Comparison of ENCODE assay signal across 16 cellular contexts in the genomic region with DNA sequence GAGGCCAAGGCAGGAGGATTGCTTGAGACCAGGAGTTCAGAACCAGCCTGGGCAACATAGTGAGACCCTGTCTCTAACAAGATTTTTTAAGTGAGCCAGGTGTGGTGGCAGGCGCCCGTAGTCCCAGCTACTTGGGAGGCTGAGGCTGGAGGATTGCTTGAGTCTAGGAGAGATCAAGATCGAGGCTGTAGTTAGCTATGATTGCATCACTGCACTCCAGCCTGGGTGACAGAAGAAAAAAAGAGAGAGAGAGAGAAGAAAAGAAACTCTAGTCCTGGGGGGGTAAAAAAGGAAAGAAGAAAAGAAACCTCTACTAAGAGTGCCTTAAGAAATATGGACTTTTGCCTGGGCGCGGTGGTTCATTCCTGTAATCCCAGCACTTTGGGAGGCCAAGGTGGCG. TPM values are rescaled to one million over a fixed set of nuclear protein-coding genes. Genes with fewer than 3 reads are reported as not detected.
DNase-seq lines count a peak whose midpoint lies in the region; ATAC-seq, FAIRE-seq and TF ChIP-seq lines count a peak whose summit lies in the region.
"Had no signal": no experiment of that assay in that cellular context is flagged by ENCODE, and none has a peak within 500 bp of the region (broad histone marks: within the 10 kb centered on the region; RNA-seq: fewer than 3 reads in every experiment).

No MANE protein-coding gene starts in this region.

- H3K79me2 ChIP-seq in endothelial cell of umbilical vein (ENCODE audit: control insufficient read depth, insufficient read depth, low read length) = no peaks in the 10 kb centered on the region

- H3K9ac ChIP-seq in endothelial cell of umbilical vein (replicated peaks; ENCODE audit: extremely low read depth, insufficient read depth, low read length) = no peak overlapping the region
- H3K9ac ChIP-seq: BLaER1 treated with 17β-estradiol and CSF1 and Interleukin-3, amounts not matched to agents 10 nM and 100 nM had no signal

- TF ChIP-seq EP300 in A549 (IDR thresholded peaks at IDR 0.05) (no peak), upper lobe of left lung (IDR thresholded peaks at IDR 0.05) (no peak)

- H3K4me3 ChIP-seq in A549 (no peak overlapping the region), endothelial cell of umbilical vein (replicated peaks in 1 of 3; ENCODE audit: insufficient read depth in 1 of 3, low read depth in 1 of 3, low read length in 3 of 3) (no peak overlapping the region), gastrocnemius medialis (no peak overlapping the region), upper lobe of left lung (no peak overlapping the region), heart left ventricle (no peak overlapping the region)
- H3K4me3 ChIP-seq: BLaER1 treated with 17β-estradiol and CSF1 and Interleukin-3, amounts not matched to agents 10 nM and 100 nM had no signal

- ATAC-seq in A549 (no peak), gastrocnemius medialis (no peak), upper lobe of left lung (ENCODE audit: low FRiP score in 2 of 2) (no peak), HG02884 (IDR thresholded peaks at IDR 0.05; ENCODE audit: unreplicated experiment) (no peak), foreskin keratinocyte (no peak), heart left ventricle (no peak)
- ATAC-seq: CD8-positive, alpha-beta T cell had no signal

- no peaks in the 10 kb centered on the region; the same call in 2 of the 3 replicates for H3K9me3 ChIP-seq in A549
- no peaks in the 10 kb centered on the region for H3K9me3 ChIP-seq in endothelial cell of umbilical vein (replicated peaks; ENCODE audit: control insufficient read depth, insufficient read depth, low read length)
- no peaks in the 10 kb centered on the region for H3K9me3 ChIP-seq in gastrocnemius medialis
- H3K9me3 ChIP-seq in upper lobe of left lung = no peaks in the 10 kb centered on the region
- peaks cover 0 to 8% (median 0%) of the 10 kb centered on the region in 12 donors for H3K9me3 ChIP-seq in heart left ventricle

- DNase-seq in A549 (ENCODE audit: low read depth in 1 of 2, low spot score in 1 of 2) (no peak), MV-4-11 (lab: John Stamatoyannopoulos, UW) (peak; percentile 5), endothelial cell of umbilical vein (ENCODE audit: low read depth, low spot score) (no peak), gastrocnemius medialis (no peak), upper lobe of left lung (no peak), foreskin keratinocyte (no peak), heart left ventricle (no peak)
- DNase-seq: 8988T; Calu3; CD8-positive, alpha-beta T cell; DMS79 treated with DMSO at 0.1 percent for 48 hours; GF-D8; GOT3; H7 had no signal

- in situ Hi-C loops in gastrocnemius medialis (cut with MboI; ENCODE audit: low sequenced_read_pairs in 4 of 4) = no loop called here

- dilution Hi-C loops in endothelial cell of umbilical vein (cut with MboI; ENCODE audit: extremely low pct_ligation_motif_present, low sequenced_read_pairs) = no loop called here

- CTCF ChIA-PET in A549 (lab: Yijun Ruan, JAX) (interaction anchor here (1.1 to 1.8 kb wide), 3 partner anchors 10 to 78 kb away, joined by 4 to 6 read pairs (median 5); no protein-coding TSS in a partner anchor), endothelial cell of umbilical vein (lab: Charles Lee) (interaction anchor here (0.5 to 1.7 kb wide), 3 partner anchors 9 to 69 kb away, joined by 3 read pairs; no protein-coding TSS in a partner anchor)

- peaks cover 21% of the 10 kb centered on the region for H3K4me1 ChIP-seq in A549
- no peaks in the 10 kb centered on the region for H3K4me1 ChIP-seq in endothelial cell of umbilical vein (ENCODE audit: control insufficient read depth, extremely low read depth, insufficient read depth, low read length)
- H3K4me1 ChIP-seq in gastrocnemius medialis = peaks cover 16 to 30% of the 10 kb centered on the region in 2 donors
- peaks cover 5 to 10% (median 6%) of the 10 kb centered on the region in 4 donors for H3K4me1 ChIP-seq in upper lobe of left lung
- no peaks in the 10 kb centered on the region for H3K4me1 ChIP-seq in foreskin keratinocyte
- H3K4me1 ChIP-seq in heart left ventricle = peaks cover 0 to 7% (median 3%) of the 10 kb centered on the region in 12 donors

- H3K36me3 ChIP-seq in endothelial cell of umbilical vein (ENCODE audit: control insufficient read depth in 2 of 2, extremely low read depth in 1 of 2, insufficient read depth in 2 of 2, low read length in 2 of 2) = no peaks in the 10 kb centered on the region
- no peaks in the 10 kb centered on the region for H3K36me3 ChIP-seq in gastrocnemius medialis
- no peaks in the 10 kb centered on the region for H3K36me3 ChIP-seq in upper lobe of left lung
- H3K36me3 ChIP-seq in heart left ventricle = no peaks in the 10 kb centered on the region

- H3K27me3 ChIP-seq in endothelial cell of umbilical vein (ENCODE audit: control insufficient read depth in 2 of 2, insufficient read depth in 2 of 2, low read length in 2 of 2) (no peaks in the 10 kb centered on the region), gastrocnemius medialis (no peaks in the 10 kb centered on the region), upper lobe of left lung (no peaks in the 10 kb centered on the region), foreskin keratinocyte (no peaks in the 10 kb centered on the region), heart left ventricle (no peaks in the 10 kb centered on the region)
- H3K27me3 ChIP-seq: BLaER1 treated with 17β-estradiol and CSF1 and Interleukin-3, amounts not matched to agents 10 nM and 100 nM had no signal

- no peaks in the 10 kb centered on the region for H4K20me1 ChIP-seq in endothelial cell of umbilical vein (replicated peaks; ENCODE audit: control insufficient read depth, extremely low read depth, insufficient read depth, low read length)

- TF ChIP-seq POLR2A in A549 (IDR thresholded peaks at IDR 0.05; ENCODE audit: low read length) (no peak), endothelial cell of umbilical vein (IDR thresholded peaks at IDR 0.05; ENCODE audit: low read depth, low read length) (no peak), gastrocnemius medialis (IDR thresholded peaks at IDR 0.05) (no peak), upper lobe of left lung (IDR thresholded peaks at IDR 0.05) (no peak), heart left ventricle (IDR thresholded peaks at IDR 0.05) (no peak)

- H2AFZ ChIP-seq in endothelial cell of umbilical vein (ENCODE audit: low read depth, low read length) = no peak overlapping the region

- H3K9me1 ChIP-seq in endothelial cell of umbilical vein (replicated peaks; ENCODE audit: control insufficient read depth, extremely low read depth, insufficient read depth, low read length) = no peaks in the 10 kb centered on the region

- intact Hi-C loops in endothelial cell of umbilical vein (cut with micrococcal nuclease) = no loop called here
- intact Hi-C loops in gastrocnemius medialis (cut with DNase I; ENCODE audit: low total_unique reads) = loop anchor here (10.0 kb wide), 1 partner anchor 1476 kb away; no protein-coding TSS in a partner anchor
- intact Hi-C loops in heart left ventricle (cut with DNase I) = no loop called here

- FAIRE-seq in A549 (lab: Jason Lieb, UNC) (no peak), endothelial cell of umbilical vein (lab: Jason Lieb, UNC) (peak; percentile 18)

- H3K4me2 ChIP-seq in A549 = no peak overlapping the region
- H3K4me2 ChIP-seq in endothelial cell of umbilical vein (ENCODE audit: insufficient read depth, low read length) = no peak overlapping the region
- H3K4me2 ChIP-seq: BLaER1 treated with 17β-estradiol and CSF1 and Interleukin-3, amounts not matched to agents 10 nM and 100 nM had no signal

- 88% methylated on average over 6 of the region's 6 CpGs for WGBS in A549 (ENCODE audit: missing lambda C conversion rate)
- 92 to 95% methylated on average over 6 of the region's 6 CpGs for WGBS in upper lobe of left lung, 2 donors
- 92 to 98% (median 95%) methylated on average over 6 of the region's 6 CpGs for whole genome bisulfite sequencing in heart left ventricle, 4 donors

- BruUV-seq in endothelial cell of umbilical vein (replicated peaks; lab: Mats Ljungman, UMichigan) = no TSS peak

- no peak for TF ChIP-seq RAD21 in A549 (conservative IDR thresholded peaks at IDR 0.05 in 1 of 2, IDR thresholded peaks at IDR 0.05 in 1 of 2)

- POLR2A ChIA-PET in A549 (lab: Yijun Ruan, JAX) = interaction anchor here (0.7 kb wide), 1 partner anchor 9 kb away, joined by 8 read pairs; no protein-coding TSS in a partner anchor
- POLR2A ChIA-PET in endothelial cell of umbilical vein (lab: Charles Lee) = no interaction called here

- H3K27ac ChIP-seq in A549 = peak overlapping the region; percentile 12 to 54; a peak in 4 of 6 replicates
- no peak overlapping the region for H3K27ac ChIP-seq in endothelial cell of umbilical vein (ENCODE audit: insufficient read depth, low read depth, low read length)
- peak overlapping the region; percentile 25 to 100 (median 66) for H3K27ac ChIP-seq in gastrocnemius medialis
- H3K27ac ChIP-seq in upper lobe of left lung = no peak overlapping the region
- no peak overlapping the region for H3K27ac ChIP-seq in foreskin keratinocyte
- no peak overlapping the region for H3K27ac ChIP-seq in heart left ventricle
- H3K27ac ChIP-seq: BLaER1 treated with 17β-estradiol and CSF1 and Interleukin-3, amounts not matched to agents 10 nM and 100 nM had no signal

- no peak for TF ChIP-seq CTCF in A549 (IDR thresholded peaks at IDR 0.05)
- no peak for TF ChIP-seq CTCF in endothelial cell of umbilical vein (IDR thresholded peaks at IDR 0.05; ENCODE audit: extremely low read depth in 1 of 2, insufficient read depth in 1 of 2, low read depth in 1 of 2, low read length in 2 of 2)
- TF ChIP-seq CTCF in gastrocnemius medialis (IDR thresholded peaks at IDR 0.05 in 4 of 5, conservative IDR thresholded peaks at IDR 0.05 in 1 of 5) = no peak
- TF ChIP-seq CTCF in upper lobe of left lung (IDR thresholded peaks at IDR 0.05) = no peak
- no peak for TF ChIP-seq CTCF in foreskin keratinocyte (conservative IDR thresholded peaks at IDR 0.05)
- no peak for TF ChIP-seq CTCF in heart left ventricle (IDR thresholded peaks at IDR 0.05)

RNA-seq across cellular contexts. Expression of a gene that starts 34.8 kb away (rescaled TPM):
- polyA plus RNA-seq in A549 (2011; rRNA removed) = 20.5 and 23.2 TPM in 2 replicates
- 19.0 and 21.6 TPM in 2 replicates for polyA plus RNA-seq in A549 (2012; cell fraction: cytosol; rRNA removed)
- 21.1 and 26.9 TPM in 2 replicates for polyA plus RNA-seq in A549 (2012; cell fraction: nucleus; rRNA removed)
- polyA plus RNA-seq in A549 (2017; fragmentation: RNase III; extraction: RNeasy Plus Mini Kit Qiagen cat#74134 plus additional on column Dnase treatment) = 19.9 to 21.7 TPM (median 21.5 TPM) in 3 replicates
- polyA minus RNA-seq in A549 (2011; rRNA and poly(A)+ RNA removed) = 16.4 and 25.3 TPM in 2 replicates
- 24.2 and 24.7 TPM in 2 replicates for total RNA-seq in endothelial cell of umbilical vein
- 14.0 and 14.2 TPM in 2 replicates for polyA plus RNA-seq in endothelial cell of umbilical vein
- 16.7 and 18.1 TPM in 2 replicates for polyA plus RNA-seq in endothelial cell of umbilical vein (2011; cell fraction: cytosol; rRNA removed)
- 24.0 and 31.5 TPM in 2 replicates for polyA plus RNA-seq in endothelial cell of umbilical vein (2011; cell fraction: nucleus; rRNA removed)
- polyA plus RNA-seq in endothelial cell of umbilical vein (2012) = 18.6 and 26.7 TPM in 2 replicates
- 15.7 and 18.3 TPM in 2 replicates for polyA minus RNA-seq in endothelial cell of umbilical vein
- 38.5 TPM for polyA minus RNA-seq in endothelial cell of umbilical vein (2011; cell fraction: cytosol; rRNA and poly(A)+ RNA removed)
- 12.3 and 16.7 TPM in 2 replicates for polyA minus RNA-seq in endothelial cell of umbilical vein (2011; cell fraction: nucleus; rRNA and poly(A)+ RNA removed)
- 100 to 1,000 TPM in 1 of 4 donors, 10 to 100 TPM in 3; 42.9 to 109 (median 77.0) TPM for total RNA-seq in gastrocnemius medialis
- total RNA-seq in upper lobe of left lung = 10 to 100 TPM; 16.4 to 41.9 (median 28.1) TPM
- 23.8 and 27.1 TPM in 2 replicates for total RNA-seq in foreskin keratinocyte
- 35.4 and 36.7 TPM in 2 replicates for polyA plus RNA-seq in foreskin keratinocyte
- 10 to 100 TPM in 8 of 9 donors, 1 to 10 TPM in 1; 10.0 to 40.4 (median 15.2) TPM for total RNA-seq in heart left ventricle
- polyA plus RNA-seq in heart left ventricle = 10 to 100 TPM; 16.4 to 27.0 TPM

Comparison
In these comparisons a context has a peak if more than half of its experiments do, and no peak if none do; other contexts are left out.
1. H3K27ac ChIP-seq: peak in A549 (2 of 2) and gastrocnemius medialis (4 of 4); none in endothelial cell of umbilical vein (single experiment), upper lobe of left lung (0 of 4), foreskin keratinocyte (single experiment) and heart left ventricle (0 of 12).